In genomic region chr15:73944161-73945099, GRCh38 we compare ENCODE assay signal across 1 cellular context.
TF ChIP-seq lines count a peak whose summit lies in the region.

No MANE protein-coding gene starts in this region.

TF ChIP-seq in K562, 482 proteins besides CTCF, POLR2A, EP300 and RAD21:
- TF ChIP-seq GABPB2 (CRISPR knock-in tag; conservative IDR thresholded peaks at IDR 0.05) (no peak), ZNF121 (CRISPR knock-in tag; conservative IDR thresholded peaks at IDR 0.05) (0 out of 2 replicates have a peak, but pooled peaks have one; percentile 11)
TF ChIP-seq in K562: peak in this region for 1.
